ENCODE assay signal across 16 cellular contexts in genomic region chr16:10741844-10742243, GRCh38. TPM values are rescaled to one million over a fixed set of nuclear protein-coding genes. Genes with fewer than 3 reads are reported as not detected.
DNase-seq lines count a peak whose midpoint lies in the region; TF ChIP-seq lines count a peak whose summit lies in the region.
"Had no signal": no experiment of that assay in that cellular context is flagged by ENCODE, and none has a peak within 500 bp of the region (broad histone marks: within the 10 kb centered on the region; RNA-seq: fewer than 3 reads in every experiment).

No MANE protein-coding gene starts in this region.

- DNase-seq in NCI-H446 treated with DMSO at 0.1 percent for 48 hours (lab: John Stamatoyannopoulos, UW) (peak; percentile 72), cerebellar nuclear complex (lab: John Stamatoyannopoulos, UW) (peak; percentile 70 to 93), myocyte (ENCODE audit: low read depth) (peak; percentile 53), brain microvascular endothelial cell (no peak), germinal center (ENCODE audit: low spot score) (no peak)
- no peak for DNase-seq in stimulated activated CD4-positive, alpha-beta T cell treated with anti-CD3 and anti-CD28 coated beads, Interleukin-2, amount 100 ng/mL, for 24 hours
- no peak for DNase-seq in stimulated activated CD4-positive, alpha-beta T cell treated with anti-CD3 and anti-CD28 coated beads, Interleukin-4, amount 100 ng/mL, for 1 hour
- DNase-seq: activated CD4-positive, alpha-beta T cell treated with anti-CD3 and anti-CD28 coated beads for 48 hours; activated gamma-delta T cell treated with Interleukin-2 at 50 U/mL for 16 hours; NCI-H1930; trophoblast cell had no signal

- H3K4me3 ChIP-seq in DOHH2 (ENCODE audit: low read length) (peak overlapping the region; percentile 56), brain microvascular endothelial cell (ENCODE audit: low read depth, low read length) (no peak overlapping the region)
- H3K4me3 ChIP-seq: lung, prostate gland had no signal

- H3K27ac ChIP-seq in DOHH2 (ENCODE audit: low read depth, low read length) (peak overlapping the region; percentile 48), brain microvascular endothelial cell (no peak overlapping the region)
- H3K27ac ChIP-seq: prostate gland had no signal

- H4K20me1 ChIP-seq in DOHH2 (ENCODE audit: control insufficient read depth, insufficient read depth, low read depth, low read length), result no peaks in the 10 kb centered on the region

- H3K27me3 ChIP-seq in DOHH2 (ENCODE audit: control insufficient read depth, low read length) (no peaks in the 10 kb centered on the region), brain microvascular endothelial cell (replicated peaks) (no peaks in the 10 kb centered on the region)

- peaks cover 19% of the 10 kb centered on the region for H3K36me3 ChIP-seq in DOHH2 (ENCODE audit: control insufficient read depth, low read length)
- no peaks in the 10 kb centered on the region for H3K36me3 ChIP-seq in brain microvascular endothelial cell (replicated peaks)
- H3K36me3 ChIP-seq: prostate gland had no signal

- H3K9me3 ChIP-seq in DOHH2 (ENCODE audit: control insufficient read depth, insufficient read depth, low read length), result no peaks in the 10 kb centered on the region
- H3K9me3 ChIP-seq: prostate gland had no signal

- no peaks in the 10 kb centered on the region for H3K9me2 ChIP-seq in DOHH2 (replicated peaks; ENCODE audit: control insufficient read depth, low read length)

- H3K4me2 ChIP-seq in DOHH2 (ENCODE audit: low read length), result peak overlapping the region; percentile 66

- in situ Hi-C loops in brain microvascular endothelial cell (cut with HindIII; ENCODE audit: low pct_ligation_motif_present, low sequenced_read_pairs), result loop anchor here (25.0 kb wide), 1 partner anchor 205 kb away; no protein-coding TSS in a partner anchor

- peaks cover 5% of the 10 kb centered on the region for H3F3A ChIP-seq in DOHH2 (ENCODE audit: control insufficient read depth, insufficient read depth)

- peaks cover 22% of the 10 kb centered on the region for H3K79me2 ChIP-seq in DOHH2 (ENCODE audit: control insufficient read depth, low read length)

- TF ChIP-seq CTCF in DOHH2 (IDR thresholded peaks at IDR 0.05; ENCODE audit: low read depth, low read length, poor library complexity, severe bottlenecking), result no peak
- TF ChIP-seq CTCF in brain microvascular endothelial cell (IDR thresholded peaks at IDR 0.05; ENCODE audit: low read depth, low read length, missing control alignments), result no peak

- peaks cover 62% of the 10 kb centered on the region for H3K4me1 ChIP-seq in DOHH2 (ENCODE audit: control insufficient read depth, low read length)
- H3K4me1 ChIP-seq: prostate gland had no signal

RNA-seq across cellular contexts. Expression of gene NUBP1, which starts 1.8 kb away (rescaled TPM):
- total RNA-seq in myocyte, result 25.0 and 28.1 TPM in 2 replicates
- 16.0 TPM for polyA plus RNA-seq in myocyte (2012)

RNA-seq across cellular contexts. Expression of gene TEKT5, which starts 47.1 kb away (rescaled TPM):
- total RNA-seq in myocyte, result not detected in 2 replicates
- polyA plus RNA-seq in myocyte (2012), result 0.10 TPM
- total RNA-seq: HT-29 had no signal
- polyA plus RNA-seq: BJ had no signal

Comparison
In these comparisons a context has a peak if more than half of its experiments do, and no peak if none do; other contexts are left out.
1. DNase-seq: peak in NCI-H446 treated with DMSO at 0.1 percent for 48 hours (single experiment), cerebellar nuclear complex (2 of 2) and myocyte (single experiment); none in stimulated activated CD4-positive, alpha-beta T cell treated with anti-CD3 and anti-CD28 coated beads, Interleukin-2, amount 100 ng/mL, for 24 hours (0 of 2), stimulated activated CD4-positive, alpha-beta T cell treated with anti-CD3 and anti-CD28 coated beads, Interleukin-4, amount 100 ng/mL, for 1 hour (single experiment), brain microvascular endothelial cell (single experiment) and germinal center (single experiment).